In genomic region chr6:63572733-63573139, GRCh38 we compare ENCODE assay signal across 8 cellular contexts. TPM values are rescaled to one million over a fixed set of nuclear protein-coding genes. Genes with fewer than 3 reads are reported as not detected.
DNase-seq lines count a peak whose midpoint lies in the region; ATAC-seq, FAIRE-seq and TF ChIP-seq lines count a peak whose summit lies in the region.

No MANE protein-coding gene starts in this region.

- H3K27ac ChIP-seq in keratinocyte (ENCODE audit: control insufficient read depth, insufficient read depth, low read length) = peak overlapping the region; percentile 100
- peak overlapping the region; percentile 92 for H3K27ac ChIP-seq in substantia nigra (ENCODE audit: low read depth, low read length, poor library complexity, severe bottlenecking)

- H2AFZ ChIP-seq in keratinocyte (ENCODE audit: control insufficient read depth, low read length) = no peak overlapping the region

- H3K4me2 ChIP-seq in keratinocyte (ENCODE audit: control insufficient read depth, extremely low read depth, insufficient read depth, low read depth, low read length) = no peak overlapping the region

- H3K4me3 ChIP-seq in astrocyte of the cerebellum (ENCODE audit: low read depth, low read length) (peak overlapping the region; percentile 76), keratinocyte (ENCODE audit: control insufficient read depth in 2 of 3, extremely low read depth in 1 of 3, insufficient read depth in 2 of 3, low read depth in 1 of 3, low read length in 3 of 3) (peak overlapping the region; percentile 77 to 93 (median 85))

- H3K9ac ChIP-seq in keratinocyte (ENCODE audit: control insufficient read depth, extremely low read depth, insufficient read depth, low read length) = peak overlapping the region; percentile 96

- H3K27me3 ChIP-seq in keratinocyte (ENCODE audit: control insufficient read depth, extremely low read depth, insufficient read depth, low read length) = no peaks in the 10 kb centered on the region

- peaks cover 15% of the 10 kb centered on the region for H3K4me1 ChIP-seq in keratinocyte (ENCODE audit: control insufficient read depth, extremely low read depth, insufficient read depth, low read length)

- peak; percentile 57 for DNase-seq in NCI-H748 (lab: John Stamatoyannopoulos, UW; ENCODE audit: unreplicated experiment)
- DNase-seq in NCI-H748 treated with DMSO at 0.1 percent for 48 hours (lab: John Stamatoyannopoulos, UW) = no peak
- DNase-seq in astrocyte of the cerebellum (ENCODE audit: low read depth) = no peak
- DNase-seq in keratinocyte (ENCODE audit: low read depth, low spot score) = no peak
- peak in 7 of 49 donors; percentile 31 to 71 (median 56) for DNase-seq in substantia nigra (lab: John Stamatoyannopoulos, UW)
- DNase-seq in activated CD8-positive, alpha-beta memory T cell treated with anti-CD3 and anti-CD28 coated beads, Interleukin-2, amount 50 U/mL, for 4 hours = no peak

- in situ Hi-C loops in astrocyte of the cerebellum (cut with HindIII; ENCODE audit: low sequenced_read_pairs) = no loop called here

- H3K9me1 ChIP-seq in keratinocyte (ENCODE audit: control insufficient read depth, extremely low read depth, insufficient read depth, low read length) = no peaks in the 10 kb centered on the region

- no peak for FAIRE-seq in keratinocyte (lab: Jason Lieb, UNC)

- TF ChIP-seq CTCF in astrocyte of the cerebellum (IDR thresholded peaks at IDR 0.05; ENCODE audit: low read depth, low read length, missing control alignments) (no peak), keratinocyte (optimal IDR thresholded peaks at IDR 0.05 in 1 of 3, IDR thresholded peaks at IDR 0.05 in 1 of 3, conservative IDR thresholded peaks at IDR 0.05 in 1 of 3; ENCODE audit: extremely low read depth in 1 of 3, insufficient read depth in 2 of 3, low read length in 3 of 3) (no peak)

- no peaks in the 10 kb centered on the region for H3K9me3 ChIP-seq in keratinocyte (ENCODE audit: control insufficient read depth, low read depth, low read length)

- peak; percentile 4 for ATAC-seq in HG03159 (IDR thresholded peaks at IDR 0.05; ENCODE audit: unreplicated experiment)
- ATAC-seq in HG03108 (IDR thresholded peaks at IDR 0.05; ENCODE audit: unreplicated experiment) = no peak

- H3K36me3 ChIP-seq in keratinocyte (ENCODE audit: control insufficient read depth in 2 of 2, extremely low read depth in 1 of 2, insufficient read depth in 2 of 2, low read length in 2 of 2) = peaks cover 0 to 21% of the 10 kb centered on the region in 2 experiments

- dilution Hi-C loops in keratinocyte (cut with MboI; ENCODE audit: extremely low pct_ligation_motif_present, low sequenced_read_pairs) = no loop called here

- H3K79me2 ChIP-seq in keratinocyte (ENCODE audit: control insufficient read depth, insufficient read depth, low read length) = peaks cover 51% of the 10 kb centered on the region

- peaks cover 14% of the 10 kb centered on the region for H4K20me1 ChIP-seq in keratinocyte (ENCODE audit: control insufficient read depth, extremely low read depth, insufficient read depth, low read length)

RNA-seq across cellular contexts. Expression of gene PTP4A1, which starts 0.5 kb away (rescaled TPM):
- polyA plus RNA-seq in keratinocyte = 31.8 to 79.1 TPM (median 65.7 TPM) in 3 replicates
- 62.0 TPM for polyA plus RNA-seq in keratinocyte (2011; ENCODE audit: low read depth)
- polyA plus RNA-seq in keratinocyte (2011; cell fraction: cytosol; rRNA removed) = 55.1 and 132 TPM in 2 replicates
- polyA plus RNA-seq in keratinocyte (2011; cell fraction: nucleus; rRNA removed) = 54.7 and 71.1 TPM in 2 replicates
- polyA plus RNA-seq in keratinocyte (2012; ENCODE audit: low replicate concordance) = 75.4 and 107 TPM in 2 replicates
- polyA minus RNA-seq in keratinocyte = 4.1 to 93.0 TPM (median 37.7 TPM) in 3 replicates
- polyA minus RNA-seq in keratinocyte (2011; cell fraction: cytosol; rRNA and poly(A)+ RNA removed) = 31.8 TPM
- 81.6 and 130 TPM in 2 replicates for polyA minus RNA-seq in keratinocyte (2011; cell fraction: nucleus; rRNA and poly(A)+ RNA removed)
